In the genomic region with DNA sequence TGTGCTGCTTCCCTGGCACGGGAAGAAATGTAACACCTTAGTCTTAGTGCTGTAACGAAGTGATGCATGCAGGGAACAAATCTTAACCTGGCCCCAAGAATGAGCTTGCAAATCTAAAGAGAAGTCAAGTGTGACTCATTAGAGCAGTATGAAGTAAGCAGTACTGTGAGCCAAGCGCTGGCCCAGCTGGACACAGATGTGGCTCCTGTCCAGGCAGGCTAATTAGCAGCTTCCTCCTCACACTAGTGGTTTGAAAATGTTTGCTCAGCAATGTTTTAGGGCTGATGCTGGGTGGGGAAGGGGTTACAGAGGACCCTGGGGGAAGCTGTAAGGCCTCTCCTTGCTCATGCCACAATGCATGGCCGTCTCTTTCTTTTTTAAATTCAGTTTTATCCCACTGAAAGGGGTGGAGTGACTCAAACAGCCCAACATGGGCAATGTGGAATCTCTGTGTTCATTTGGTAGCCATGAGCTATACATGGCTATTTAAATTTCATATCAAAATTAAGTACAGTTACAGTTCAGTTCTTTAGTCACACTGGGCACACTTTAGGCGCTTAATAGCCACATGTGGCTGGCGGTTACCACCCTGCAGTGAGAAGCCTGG, we compare ENCODE assay signal across 1 cellular context.
TF ChIP-seq lines count a peak whose summit lies in the region.

No MANE protein-coding gene starts in this region.

TF ChIP-seq in GM12878, 131 proteins besides CTCF, POLR2A, EP300 and RAD21 (continued from another document):
- TF ChIP-seq, protein P1, sequence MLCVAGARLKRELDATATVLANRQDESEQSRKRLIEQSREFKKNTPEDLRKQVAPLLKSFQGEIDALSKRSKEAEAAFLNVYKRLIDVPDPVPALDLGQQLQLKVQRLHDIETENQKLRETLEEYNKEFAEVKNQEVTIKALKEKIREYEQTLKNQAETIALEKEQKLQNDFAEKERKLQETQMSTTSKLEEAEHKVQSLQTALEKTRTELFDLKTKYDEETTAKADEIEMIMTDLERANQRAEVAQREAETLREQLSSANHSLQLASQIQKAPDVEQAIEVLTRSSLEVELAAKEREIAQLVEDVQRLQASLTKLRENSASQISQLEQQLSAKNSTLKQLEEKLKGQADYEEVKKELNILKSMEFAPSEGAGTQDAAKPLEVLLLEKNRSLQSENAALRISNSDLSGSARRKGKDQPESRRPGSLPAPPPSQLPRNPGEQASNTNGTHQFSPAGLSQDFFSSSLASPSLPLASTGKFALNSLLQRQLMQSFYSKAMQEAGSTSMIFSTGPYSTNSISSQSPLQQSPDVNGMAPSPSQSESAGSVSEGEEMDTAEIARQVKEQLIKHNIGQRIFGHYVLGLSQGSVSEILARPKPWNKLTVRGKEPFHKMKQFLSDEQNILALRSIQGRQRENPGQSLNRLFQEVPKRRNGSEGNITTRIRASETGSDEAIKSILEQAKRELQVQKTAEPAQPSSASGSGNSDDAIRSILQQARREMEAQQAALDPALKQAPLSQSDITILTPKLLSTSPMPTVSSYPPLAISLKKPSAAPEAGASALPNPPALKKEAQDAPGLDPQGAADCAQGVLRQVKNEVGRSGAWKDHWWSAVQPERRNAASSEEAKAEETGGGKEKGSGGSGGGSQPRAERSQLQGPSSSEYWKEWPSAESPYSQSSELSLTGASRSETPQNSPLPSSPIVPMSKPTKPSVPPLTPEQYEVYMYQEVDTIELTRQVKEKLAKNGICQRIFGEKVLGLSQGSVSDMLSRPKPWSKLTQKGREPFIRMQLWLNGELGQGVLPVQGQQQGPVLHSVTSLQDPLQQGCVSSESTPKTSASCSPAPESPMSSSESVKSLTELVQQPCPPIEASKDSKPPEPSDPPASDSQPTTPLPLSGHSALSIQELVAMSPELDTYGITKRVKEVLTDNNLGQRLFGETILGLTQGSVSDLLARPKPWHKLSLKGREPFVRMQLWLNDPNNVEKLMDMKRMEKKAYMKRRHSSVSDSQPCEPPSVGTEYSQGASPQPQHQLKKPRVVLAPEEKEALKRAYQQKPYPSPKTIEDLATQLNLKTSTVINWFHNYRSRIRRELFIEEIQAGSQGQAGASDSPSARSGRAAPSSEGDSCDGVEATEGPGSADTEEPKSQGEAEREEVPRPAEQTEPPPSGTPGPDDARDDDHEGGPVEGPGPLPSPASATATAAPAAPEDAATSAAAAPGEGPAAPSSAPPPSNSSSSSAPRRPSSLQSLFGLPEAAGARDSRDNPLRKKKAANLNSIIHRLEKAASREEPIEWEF (IDR thresholded peaks at IDR 0.05; ENCODE audit: insufficient replicate concordance, low read depth, low read length) = no peak
- TF ChIP-seq, protein P2, sequence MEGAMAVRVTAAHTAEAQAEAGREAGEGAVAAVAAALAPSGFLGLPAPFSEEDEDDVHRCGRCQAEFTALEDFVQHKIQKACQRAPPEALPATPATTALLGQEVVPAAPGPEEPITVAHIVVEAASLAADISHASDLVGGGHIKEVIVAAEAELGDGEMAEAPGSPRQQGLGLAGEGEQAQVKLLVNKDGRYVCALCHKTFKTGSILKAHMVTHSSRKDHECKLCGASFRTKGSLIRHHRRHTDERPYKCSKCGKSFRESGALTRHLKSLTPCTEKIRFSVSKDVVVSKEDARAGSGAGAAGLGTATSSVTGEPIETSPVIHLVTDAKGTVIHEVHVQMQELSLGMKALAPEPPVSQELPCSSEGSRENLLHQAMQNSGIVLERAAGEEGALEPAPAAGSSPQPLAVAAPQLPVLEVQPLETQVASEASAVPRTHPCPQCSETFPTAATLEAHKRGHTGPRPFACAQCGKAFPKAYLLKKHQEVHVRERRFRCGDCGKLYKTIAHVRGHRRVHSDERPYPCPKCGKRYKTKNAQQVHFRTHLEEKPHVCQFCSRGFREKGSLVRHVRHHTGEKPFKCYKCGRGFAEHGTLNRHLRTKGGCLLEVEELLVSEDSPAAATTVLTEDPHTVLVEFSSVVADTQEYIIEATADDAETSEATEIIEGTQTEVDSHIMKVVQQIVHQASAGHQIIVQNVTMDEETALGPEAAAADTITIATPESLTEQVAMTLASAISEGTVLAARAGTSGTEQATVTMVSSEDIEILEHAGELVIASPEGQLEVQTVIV (IDR thresholded peaks at IDR 0.05; ENCODE audit: borderline replicate concordance, partially characterized antibody) = no peak
